ENCODE assay signal across 13 cellular contexts in the genomic region with DNA sequence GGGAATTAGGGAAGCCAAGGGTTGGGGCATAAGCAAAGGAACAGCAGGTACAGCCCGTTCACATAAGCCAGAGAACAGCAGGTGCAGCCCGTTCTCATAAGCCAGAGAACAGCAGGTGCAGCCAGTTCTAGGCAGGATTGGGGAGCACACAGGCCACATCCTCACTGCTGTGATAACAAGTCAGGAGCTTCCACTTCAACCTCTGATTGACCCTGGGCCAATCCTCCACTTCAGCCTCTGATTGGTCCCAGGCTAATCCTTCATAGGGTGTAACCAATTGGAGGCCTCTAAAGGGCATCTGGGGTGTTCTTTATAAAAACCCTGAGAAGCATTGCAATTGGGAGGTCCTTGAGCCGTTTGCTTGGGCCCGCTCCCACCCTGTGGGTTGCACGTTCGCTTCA. TPM values are rescaled to one million over a fixed set of nuclear protein-coding genes. Genes with fewer than 3 reads are reported as not detected.
DNase-seq lines count a peak whose midpoint lies in the region; ATAC-seq, FAIRE-seq and TF ChIP-seq lines count a peak whose summit lies in the region.
"Had no signal": no experiment of that assay in that cellular context is flagged by ENCODE, and none has a peak within 500 bp of the region (broad histone marks: within the 10 kb centered on the region; RNA-seq: fewer than 3 reads in every experiment).

No MANE protein-coding gene starts in this region.

- H3K4me3 ChIP-seq in pancreas, result no peak overlapping the region

- H3K36me3 ChIP-seq in pancreas, result no peaks in the 10 kb centered on the region

- no peak for FAIRE-seq in pancreas (lab: Jason Lieb, UNC)
- FAIRE-seq: GM19239 had no signal

- no peaks in the 10 kb centered on the region for H3K27me3 ChIP-seq in pancreas

- intact Hi-C loops in pancreas (cut with DNase I), result no loop called here

- H3K27me3 Mint-ChIP-seq in activated T-cell treated with anti-CD3 and anti-CD28 coated beads, Interleukin-2, amount 50 U/mL, for 72 hours (ENCODE audit: low read depth), result no peaks in the 10 kb centered on the region
- no peaks in the 10 kb centered on the region for H3K27me3 Mint-ChIP-seq in T-helper 17 cell

- H3K9me3 Mint-ChIP-seq in activated T-cell treated with anti-CD3 and anti-CD28 coated beads, Interleukin-2, amount 50 U/mL, for 72 hours, result no peaks in the 10 kb centered on the region
- H3K9me3 Mint-ChIP-seq: nephron had no signal

- ATAC-seq in activated T-cell treated with anti-CD3 and anti-CD28 coated beads, Interleukin-2, amount 50 U/mL, for 72 hours (replicated peaks in 1 of 2), result peak; percentile 28 to 42
- ATAC-seq in T-helper 17 cell, result peak; percentile 23
- peak; percentile 22 to 45 (median 31) for ATAC-seq in pancreas
- ATAC-seq in GM18505 (IDR thresholded peaks at IDR 0.05; ENCODE audit: unreplicated experiment), result no peak

- no peaks in the 10 kb centered on the region for H3K36me3 Mint-ChIP-seq in activated T-cell treated with anti-CD3 and anti-CD28 coated beads, Interleukin-2, amount 50 U/mL, for 72 hours (ENCODE audit: insufficient read depth in 2 of 2)
- H3K36me3 Mint-ChIP-seq in T-helper 17 cell (ENCODE audit: low read depth), result no peaks in the 10 kb centered on the region

- no peak for TF ChIP-seq POLR2A in GM18505 (IDR thresholded peaks at IDR 0.05; ENCODE audit: borderline replicate concordance, extremely low read depth, insufficient read depth, insufficient read length)

- H3K27ac Mint-ChIP-seq in activated T-cell treated with anti-CD3 and anti-CD28 coated beads, Interleukin-2, amount 50 U/mL, for 72 hours, result no peak overlapping the region
- no peak overlapping the region for H3K27ac Mint-ChIP-seq in T-helper 17 cell
- H3K27ac Mint-ChIP-seq: nephron had no signal

- WGBS in pancreas, 2 donors, result 31 to 42% methylated on average over 6 of the region's 6 CpGs

- H3K9me3 ChIP-seq in T-helper 17 cell (ENCODE audit: control insufficient read depth, low read length, poor library complexity, severe bottlenecking) (no peaks in the 10 kb centered on the region), pancreas (no peaks in the 10 kb centered on the region)

- peak overlapping the region in 1 of 4 donors; percentile 22 for H3K27ac ChIP-seq in pancreas
- H3K27ac ChIP-seq: epithelial cell of prostate, HL-60 had no signal

- H3K4me3 Mint-ChIP-seq in activated T-cell treated with anti-CD3 and anti-CD28 coated beads, Interleukin-2, amount 50 U/mL, for 72 hours, result no peak overlapping the region
- H3K4me3 Mint-ChIP-seq in T-helper 17 cell, result no peak overlapping the region
- H3K4me3 Mint-ChIP-seq: nephron had no signal

- TF ChIP-seq CTCF in pancreas (IDR thresholded peaks at IDR 0.05), result no peak

- H3K4me1 Mint-ChIP-seq in activated T-cell treated with anti-CD3 and anti-CD28 coated beads, Interleukin-2, amount 50 U/mL, for 72 hours (ENCODE audit: low read depth), result no peaks in the 10 kb centered on the region
- H3K4me1 Mint-ChIP-seq in T-helper 17 cell, result peaks cover 2% of the 10 kb centered on the region
- H3K4me1 Mint-ChIP-seq: nephron had no signal

- DNase-seq in activated T-cell treated with anti-CD3 and anti-CD28 coated beads, Interleukin-2, amount 50 U/mL, for 72 hours, result no peak
- no peak for DNase-seq in activated T-cell treated with anti-CD3 and anti-CD28 coated beads, Interleukin-2, amount 50 U/mL, for 48 hours
- DNase-seq in NCI-H1694 treated with DMSO at 0.1 percent for 48 hours (lab: John Stamatoyannopoulos, UW), result peak; percentile 16
- no peak for DNase-seq in T-helper 17 cell
- peak in 4 of 6 donors; percentile 61 to 80 (median 72) for DNase-seq in pancreas
- no peak for DNase-seq in MV-4-11 (lab: John Stamatoyannopoulos, UW)
- no peak for DNase-seq in SKM-1 (lab: John Stamatoyannopoulos, UW; ENCODE audit: unreplicated experiment)
- DNase-seq: stimulated activated CD8-positive, alpha-beta memory T cell treated with anti-CD3 and anti-CD28 coated beads, Interleukin-4, amount 100 ng/mL, for 48 hours had no signal

- H3K4me1 ChIP-seq in pancreas, result no peaks in the 10 kb centered on the region

RNA-seq across cellular contexts. Expression of a gene that starts 27.5 kb away (rescaled TPM):
- total RNA-seq in activated T-cell treated with anti-CD3 and anti-CD28 coated beads, Interleukin-2, amount 50 U/mL, for 72 hours, result 1 to 10 TPM; 1.6 to 3.6 TPM
- under 1 TPM in 1 of 2 donors, not detected in 1; 0.42 TPM for total RNA-seq in T-helper 17 cell
- total RNA-seq in pancreas, result over 10,000 TPM; 11,290 to 24,413 (median 19,239) TPM
- polyA plus RNA-seq in pancreas, result 1,000 to 10,000 TPM; 2,560 to 4,565 TPM

RNA-seq across cellular contexts. Expression of a gene that starts 31.8 kb away (rescaled TPM):
- total RNA-seq in activated T-cell treated with anti-CD3 and anti-CD28 coated beads, Interleukin-2, amount 50 U/mL, for 72 hours, result 10 to 100 TPM; 50.7 to 78.2 TPM
- total RNA-seq in T-helper 17 cell, result 100 to 1,000 TPM; 150 to 236 TPM
- 10 to 100 TPM; 16.1 to 31.9 (median 20.3) TPM for total RNA-seq in pancreas
- 10 to 100 TPM; 56.0 to 69.7 TPM for polyA plus RNA-seq in pancreas

RNA-seq across cellular contexts. Expression of a gene that starts 58.5 kb away (rescaled TPM):
- total RNA-seq in activated T-cell treated with anti-CD3 and anti-CD28 coated beads, Interleukin-2, amount 50 U/mL, for 72 hours, result 100 to 1,000 TPM in 1 of 2 donors, 10 to 100 TPM in 1; 79.5 to 101 TPM
- 10 to 100 TPM; 38.9 to 46.6 TPM for total RNA-seq in T-helper 17 cell
- total RNA-seq in pancreas, result 10 to 100 TPM; 17.4 to 33.0 (median 23.2) TPM
- polyA plus RNA-seq in pancreas, result 10 to 100 TPM; 67.2 to 68.5 TPM

Comparison
In these comparisons a context has a peak if more than half of its experiments do, and no peak if none do; other contexts are left out.
1. DNase-seq: peak in NCI-H1694 treated with DMSO at 0.1 percent for 48 hours (single experiment) and pancreas (4 of 6); none in activated T-cell treated with anti-CD3 and anti-CD28 coated beads, Interleukin-2, amount 50 U/mL, for 72 hours (0 of 2), activated T-cell treated with anti-CD3 and anti-CD28 coated beads, Interleukin-2, amount 50 U/mL, for 48 hours (0 of 2), T-helper 17 cell (0 of 3), MV-4-11 (single experiment) and SKM-1 (single experiment).
2. RNA of a gene that starts 27.5 kb away (total RNA-seq): 11,290 to 24,413 TPM in pancreas; 1.6 to 3.6 TPM in activated T-cell treated with anti-CD3 and anti-CD28 coated beads, Interleukin-2, amount 50 U/mL, for 72 hours and 0.42 TPM in T-helper 17 cell; every median in the first group is over 1,000 times any median in the second.